In the genomic region with DNA sequence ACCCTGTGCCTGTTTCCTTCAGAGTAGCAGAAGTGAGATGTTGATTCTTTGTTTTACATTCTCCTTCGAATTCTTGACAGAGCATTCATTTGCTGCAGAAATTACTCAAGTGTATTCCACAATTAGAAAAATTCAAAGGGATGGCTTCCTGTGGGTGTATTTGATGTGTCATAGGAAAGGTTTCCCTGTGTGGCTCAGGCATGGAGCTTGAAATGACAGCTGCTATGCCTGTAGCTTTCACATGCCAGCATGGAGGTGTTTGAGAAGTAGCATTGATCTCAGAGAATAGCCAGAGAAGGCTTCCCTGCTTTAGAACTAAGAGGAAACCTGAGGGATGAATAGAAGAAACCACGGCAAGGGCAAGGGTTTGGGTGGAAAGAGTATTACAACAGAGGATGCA, we compare ENCODE assay signal across 16 cellular contexts.
DNase-seq lines count a peak whose midpoint lies in the region; ATAC-seq and TF ChIP-seq lines count a peak whose summit lies in the region.
"Had no signal": no experiment of that assay in that cellular context is flagged by ENCODE, and none has a peak within 500 bp of the region (broad histone marks: within the 10 kb centered on the region; RNA-seq: fewer than 3 reads in every experiment).

No MANE protein-coding gene starts in this region.

- no peak overlapping the region for H3K4me2 ChIP-seq in neural progenitor cell
- no peak overlapping the region for H3K4me2 ChIP-seq in MM.1S (ENCODE audit: low read depth, low read length)

- no peak overlapping the region for H3K27ac ChIP-seq in neural progenitor cell
- no peak overlapping the region for H3K27ac ChIP-seq in MM.1S (ENCODE audit: low read length)

- peaks cover 2% of the 10 kb centered on the region for H3K27me3 Mint-ChIP-seq in neural progenitor cell (ENCODE audit: insufficient read depth, low read depth)
- H3K27me3 Mint-ChIP-seq: CD4-positive, alpha-beta memory T cell had no signal

- no peak for ATAC-seq in GM21619 (IDR thresholded peaks at IDR 0.05; ENCODE audit: unreplicated experiment)
- ATAC-seq: Panc1 had no signal

- H3K4me1 Mint-ChIP-seq in neural progenitor cell = peaks cover 10% of the 10 kb centered on the region
- H3K4me1 Mint-ChIP-seq: CD4-positive, alpha-beta memory T cell had no signal

- no peaks in the 10 kb centered on the region for H4K20me1 ChIP-seq in neural progenitor cell (ENCODE audit: low read depth)
- no peaks in the 10 kb centered on the region for H4K20me1 ChIP-seq in MM.1S (ENCODE audit: insufficient read depth, low read length)

- H3K9me3 ChIP-seq in neural progenitor cell (ENCODE audit: low read depth) (no peaks in the 10 kb centered on the region), MM.1S (replicated peaks; ENCODE audit: insufficient read depth, low read length) (no peaks in the 10 kb centered on the region)
- H3K9me3 ChIP-seq: BE2C had no signal

- H3K9me2 ChIP-seq in MM.1S (replicated peaks; ENCODE audit: insufficient read depth, low read length) = no peaks in the 10 kb centered on the region

- peaks cover 3% of the 10 kb centered on the region for H3K9me3 Mint-ChIP-seq in neural progenitor cell

- H3K79me2 ChIP-seq in neural progenitor cell (ENCODE audit: low read depth) = no peaks in the 10 kb centered on the region
- no peaks in the 10 kb centered on the region for H3K79me2 ChIP-seq in MM.1S (ENCODE audit: low read length)

- H3K4me3 ChIP-seq in neural progenitor cell (no peak overlapping the region), MM.1S (ENCODE audit: low read length) (no peak overlapping the region)
- H3K4me3 ChIP-seq: HAP-1 had no signal

- H3K4me3 Mint-ChIP-seq in neural progenitor cell = no peak overlapping the region
- H3K4me3 Mint-ChIP-seq: CD4-positive, alpha-beta memory T cell had no signal

- TF ChIP-seq CTCF in neural progenitor cell (IDR thresholded peaks at IDR 0.05) (no peak), MM.1S (IDR thresholded peaks at IDR 0.05; ENCODE audit: low read length) (no peak)

- H3K36me3 Mint-ChIP-seq in neural progenitor cell = no peaks in the 10 kb centered on the region
- H3K36me3 Mint-ChIP-seq: CD4-positive, alpha-beta memory T cell had no signal

- H3K36me3 ChIP-seq in neural progenitor cell = no peaks in the 10 kb centered on the region
- H3K36me3 ChIP-seq in MM.1S (replicated peaks; ENCODE audit: insufficient read depth, low read length) = no peaks in the 10 kb centered on the region
- H3K36me3 ChIP-seq: BE2C, HAP-1 had no signal

- H3K9ac ChIP-seq in neural progenitor cell (no peak overlapping the region), MM.1S (ENCODE audit: low read length) (no peak overlapping the region)

- H3F3A ChIP-seq in neural progenitor cell (ENCODE audit: low read depth) (no peaks in the 10 kb centered on the region), MM.1S (ENCODE audit: insufficient read depth, low read length) (no peaks in the 10 kb centered on the region)

- DNase-seq in Ammon's horn (ENCODE audit: low spot score) (peak; percentile 36), M059J (ENCODE audit: low read depth) (peak; percentile 10), glomerular visceral epithelial cell (ENCODE audit: extremely low spot score) (peak; percentile 16), neural progenitor cell (ENCODE audit: low spot score) (no peak), T-helper 2 cell (no peak), MM.1S (no peak), AG08395 (ENCODE audit: low spot score) (no peak)
- DNase-seq: ACHN; BE2C; CD4-positive, alpha-beta memory T cell; Karpas-422; NCI-H1930; Right ventricle myocardium superior had no signal

- no peaks in the 10 kb centered on the region for H3K4me1 ChIP-seq in neural progenitor cell
- H3K4me1 ChIP-seq in MM.1S (ENCODE audit: low read length) = no peaks in the 10 kb centered on the region
- H3K4me1 ChIP-seq: BE2C, HAP-1 had no signal

- H2AFZ ChIP-seq in neural progenitor cell (replicated peaks) (no peak overlapping the region), MM.1S (ENCODE audit: low read length) (no peak overlapping the region)

- H3K27me3 ChIP-seq in neural progenitor cell (no peaks in the 10 kb centered on the region), MM.1S (replicated peaks; ENCODE audit: insufficient read depth, low read length) (no peaks in the 10 kb centered on the region)
- H3K27me3 ChIP-seq: BE2C had no signal

- peak overlapping the region; percentile 11 for H3K27ac Mint-ChIP-seq in neural progenitor cell
- H3K27ac Mint-ChIP-seq: CD4-positive, alpha-beta memory T cell had no signal

Comparison
In these comparisons a context has a peak if more than half of its experiments do, and no peak if none do; other contexts are left out.
1. DNase-seq: peak in Ammon's horn (single experiment), M059J (single experiment) and glomerular visceral epithelial cell (single experiment); none in neural progenitor cell (single experiment), T-helper 2 cell (0 of 5), MM.1S (single experiment) and AG08395 (single experiment).